ENCODE assay signal across 1 cellular context in the genomic region with DNA sequence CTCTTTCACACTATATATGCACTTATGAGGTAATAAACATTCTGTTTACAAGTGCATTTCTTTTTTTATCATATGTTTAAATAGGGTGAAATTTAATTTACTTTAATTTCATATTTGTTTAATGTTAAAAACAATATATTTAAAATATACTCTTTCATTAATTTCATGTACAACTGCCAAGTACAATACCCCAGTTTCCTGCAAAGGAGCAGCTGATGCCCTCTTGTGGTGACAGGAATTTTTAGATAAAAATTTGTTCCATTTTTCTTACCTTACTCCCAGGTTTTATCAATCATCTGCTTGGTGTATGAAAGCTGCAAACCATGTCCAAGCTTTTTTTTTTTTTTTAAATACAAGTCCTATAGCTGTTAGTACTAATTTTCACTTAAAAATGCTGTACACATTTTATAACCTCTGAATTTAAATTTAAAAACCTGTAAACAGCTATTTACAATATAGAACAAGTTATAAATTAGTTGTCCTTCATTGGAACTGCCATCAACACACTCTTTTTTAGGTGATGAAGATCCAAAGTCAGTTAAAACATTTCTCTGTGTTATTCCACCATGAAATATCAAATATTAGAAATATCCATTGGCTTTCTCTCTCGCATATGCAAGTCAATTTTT.
TF ChIP-seq lines count a peak whose summit lies in the region.

No MANE protein-coding gene starts in this region.

TF ChIP-seq in endothelial cell of umbilical vein, 7 proteins besides CTCF, POLR2A, EP300 and RAD21:
- no peak for TF ChIP-seq POLR2AphosphoS5 (IDR thresholded peaks at IDR 0.05; ENCODE audit: insufficient read depth, low read depth, low read length)
- TF ChIP-seq, protein P1, sequence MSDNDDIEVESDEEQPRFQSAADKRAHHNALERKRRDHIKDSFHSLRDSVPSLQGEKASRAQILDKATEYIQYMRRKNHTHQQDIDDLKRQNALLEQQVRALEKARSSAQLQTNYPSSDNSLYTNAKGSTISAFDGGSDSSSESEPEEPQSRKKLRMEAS (IDR thresholded peaks at IDR 0.05; ENCODE audit: insufficient read depth, insufficient read length): no peak
- TF ChIP-seq EZH2 (IDR thresholded peaks at IDR 0.05; ENCODE audit: borderline replicate concordance, low read depth, low read length, severe bottlenecking): no peak
- no peak for TF ChIP-seq GATA2 (IDR thresholded peaks at IDR 0.05; ENCODE audit: insufficient read depth, insufficient read length, low read depth, low read length)
- no peak for TF ChIP-seq MYC (IDR thresholded peaks at IDR 0.05; ENCODE audit: low read depth, low read length)
- no peak for TF ChIP-seq FOS (IDR thresholded peaks at IDR 0.05; ENCODE audit: borderline replicate concordance, insufficient read depth, low read length)
- TF ChIP-seq JUN (IDR thresholded peaks at IDR 0.05; ENCODE audit: borderline replicate concordance, insufficient read depth, insufficient read length, low read depth): no peak
